12 cellular contexts compared by ENCODE assay signal in the genomic region with DNA sequence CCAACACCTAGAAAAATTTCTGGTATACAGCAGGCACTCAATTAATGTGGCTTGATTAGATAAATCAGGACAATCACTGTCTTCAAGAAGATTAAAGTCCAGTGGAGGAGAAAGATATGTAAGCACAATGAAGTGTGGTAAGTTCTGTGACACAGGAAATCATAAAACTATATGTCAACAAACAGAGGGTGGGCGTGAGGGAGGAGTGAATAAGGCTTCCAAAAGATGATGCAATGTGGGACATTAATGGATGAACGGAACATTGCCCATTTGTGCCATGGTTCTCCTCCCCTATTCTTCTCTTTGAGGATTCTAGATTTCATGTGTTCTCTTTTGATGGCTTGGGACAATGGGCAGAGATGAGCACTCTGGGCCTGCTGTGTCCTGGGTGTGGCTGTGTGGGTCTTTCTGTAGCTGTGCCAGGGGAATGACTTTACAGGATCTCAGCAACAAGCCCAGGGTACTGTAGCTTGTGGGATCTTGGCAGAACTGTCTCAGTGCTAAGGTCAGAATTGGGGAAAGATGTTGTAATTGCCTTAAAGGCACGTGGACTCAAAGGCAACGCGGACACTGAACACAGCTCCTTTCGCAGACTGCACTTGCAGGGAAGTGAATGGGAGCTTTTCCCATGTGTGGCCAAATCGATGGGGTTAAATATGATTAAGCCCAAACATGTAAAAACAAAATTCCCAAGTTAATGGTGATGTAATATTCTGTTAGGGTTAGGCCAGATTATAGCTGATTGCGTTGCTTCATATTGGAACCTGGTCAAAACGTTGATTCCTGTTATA.
A peak's percentile ranks its signal among the peaks of the same experiment; 100 is the strongest.
DNase-seq lines count a peak whose midpoint lies in the region; ATAC-seq and TF ChIP-seq lines count a peak whose summit lies in the region.
"Had no signal": no experiment of that assay in that cellular context is flagged by ENCODE, and none has a peak within 500 bp of the region (broad histone marks: within the 10 kb centered on the region; RNA-seq: fewer than 3 reads in every experiment).

No MANE protein-coding gene starts in this region.

- POLR2A ChIA-PET in Caco-2 (lab: Charles Lee) = no interaction called here

- no TSS peak for BruUV-seq in Caco-2 (replicated peaks; lab: Mats Ljungman, UMichigan)

- DNase-seq in HCEC 1CT = peak; percentile 29
- peak; percentile 85 for DNase-seq in SW480 (ENCODE audit: low spot score)
- peak; percentile 69 to 77 for DNase-seq in foreskin keratinocyte
- peak; percentile 81 for DNase-seq in skeletal muscle cell (ENCODE audit: low read depth)
- DNase-seq in MM.1S = no peak
- no peak for DNase-seq in NCI-H510A (lab: John Stamatoyannopoulos, UW)
- no peak for DNase-seq in Caco-2
- DNase-seq in NCI-H226 = no peak
- DNase-seq: activated CD4-positive, alpha-beta memory T cell treated with anti-CD3 and anti-CD28 coated beads, Interleukin-2, amount 10 ng/mL, durations not matched to agents 7 days and 5 days; activated naive CD4-positive, alpha-beta T cell; NK-92 treated with Interleukin-12 subunit alpha and Interleukin-12 subunit beta, amount 100 ng/mL, for 24 hours; retina had no signal

- no peaks in the 10 kb centered on the region for H3K27me3 Mint-ChIP-seq in Caco-2 (ENCODE audit: insufficient read depth, unreplicated experiment)
- H3K27me3 Mint-ChIP-seq: activated CD4-positive, alpha-beta memory T cell treated with anti-CD3 and anti-CD28 coated beads, Interleukin-2, amount 10 ng/mL, durations not matched to agents 7 days and 5 days had no signal

- H3K9ac ChIP-seq in MM.1S (ENCODE audit: low read length) = no peak overlapping the region

- H3K27ac Mint-ChIP-seq in Caco-2 (ENCODE audit: unreplicated experiment) = no peak overlapping the region
- H3K27ac Mint-ChIP-seq: activated CD4-positive, alpha-beta memory T cell treated with anti-CD3 and anti-CD28 coated beads, Interleukin-2, amount 10 ng/mL, durations not matched to agents 7 days and 5 days had no signal

- no peaks in the 10 kb centered on the region for H3K79me2 ChIP-seq in MM.1S (ENCODE audit: low read length)

- no peaks in the 10 kb centered on the region for H3K36me3 Mint-ChIP-seq in Caco-2 (ENCODE audit: insufficient read depth, unreplicated experiment)

- no peak overlapping the region for H3K4me2 ChIP-seq in MM.1S (ENCODE audit: low read depth, low read length)

- TF ChIP-seq CTCF in foreskin keratinocyte (conservative IDR thresholded peaks at IDR 0.05) (no peak), MM.1S (IDR thresholded peaks at IDR 0.05; ENCODE audit: low read length) (no peak), Caco-2 (IDR thresholded peaks at IDR 0.05; ENCODE audit: insufficient read depth in 1 of 2, low read depth in 1 of 2, low read length in 1 of 2, severe bottlenecking in 1 of 2, unreplicated experiment in 1 of 2) (no peak)

- CTCF ChIA-PET in Caco-2 (lab: Charles Lee) = no interaction called here

- no peak overlapping the region for H2AFZ ChIP-seq in MM.1S (ENCODE audit: low read length)

- peak; percentile 9 for ATAC-seq in foreskin keratinocyte

- H3K9me3 ChIP-seq in MM.1S (replicated peaks; ENCODE audit: insufficient read depth, low read length) (no peaks in the 10 kb centered on the region), Caco-2 (no peaks in the 10 kb centered on the region)

- H3K4me3 ChIP-seq in skeletal muscle cell (ENCODE audit: low read depth, low read length) = no peak overlapping the region
- H3K4me3 ChIP-seq in MM.1S (ENCODE audit: low read length) = no peak overlapping the region
- H3K4me3 ChIP-seq in Caco-2 (ENCODE audit: low read depth, low read length) = no peak overlapping the region

- no peaks in the 10 kb centered on the region for H4K20me1 ChIP-seq in MM.1S (ENCODE audit: insufficient read depth, low read length)

- H3K9me2 ChIP-seq in MM.1S (replicated peaks; ENCODE audit: insufficient read depth, low read length) = no peaks in the 10 kb centered on the region

- H3K36me3 ChIP-seq in MM.1S (replicated peaks; ENCODE audit: insufficient read depth, low read length) = no peaks in the 10 kb centered on the region
- H3K36me3 ChIP-seq in Caco-2 (ENCODE audit: control insufficient read depth, insufficient read depth, low read length) = no peaks in the 10 kb centered on the region

- peaks cover 14% of the 10 kb centered on the region for H3K4me1 ChIP-seq in foreskin keratinocyte
- H3K4me1 ChIP-seq in MM.1S (ENCODE audit: low read length) = no peaks in the 10 kb centered on the region
- H3K4me1 ChIP-seq in Caco-2 = no peaks in the 10 kb centered on the region

- H3K4me3 Mint-ChIP-seq in Caco-2 (ENCODE audit: unreplicated experiment) = no peak overlapping the region
- H3K4me3 Mint-ChIP-seq: activated CD4-positive, alpha-beta memory T cell treated with anti-CD3 and anti-CD28 coated beads, Interleukin-2, amount 10 ng/mL, durations not matched to agents 7 days and 5 days had no signal

- peaks cover 10% of the 10 kb centered on the region for H3K9me3 Mint-ChIP-seq in Caco-2 (ENCODE audit: unreplicated experiment)

- no peaks in the 10 kb centered on the region for H3F3A ChIP-seq in MM.1S (ENCODE audit: insufficient read depth, low read length)

- H3K27me3 ChIP-seq in foreskin keratinocyte = no peaks in the 10 kb centered on the region
- no peaks in the 10 kb centered on the region for H3K27me3 ChIP-seq in MM.1S (replicated peaks; ENCODE audit: insufficient read depth, low read length)
- no peaks in the 10 kb centered on the region for H3K27me3 ChIP-seq in Caco-2 (replicated peaks; ENCODE audit: control insufficient read depth, insufficient read depth, low read length)

- H3K27ac ChIP-seq in foreskin keratinocyte = no peak overlapping the region
- no peak overlapping the region for H3K27ac ChIP-seq in MM.1S (ENCODE audit: low read length)

- no peaks in the 10 kb centered on the region for H3K4me1 Mint-ChIP-seq in Caco-2 (ENCODE audit: low read depth, unreplicated experiment)
- H3K4me1 Mint-ChIP-seq: activated CD4-positive, alpha-beta memory T cell treated with anti-CD3 and anti-CD28 coated beads, Interleukin-2, amount 10 ng/mL, durations not matched to agents 7 days and 5 days had no signal

- intact Hi-C loops in Caco-2 (cut with micrococcal nuclease; ENCODE audit: unreplicated experiment) = no loop called here

Comparison
In these comparisons a context has a peak if more than half of its experiments do, and no peak if none do; other contexts are left out.
1. DNase-seq: peak in HCEC 1CT (single experiment), SW480 (single experiment), foreskin keratinocyte (2 of 2) and skeletal muscle cell (single experiment); none in MM.1S (single experiment), NCI-H510A (single experiment), Caco-2 (0 of 2) and NCI-H226 (single experiment).